23 cellular contexts compared by ENCODE assay signal in the genomic region with DNA sequence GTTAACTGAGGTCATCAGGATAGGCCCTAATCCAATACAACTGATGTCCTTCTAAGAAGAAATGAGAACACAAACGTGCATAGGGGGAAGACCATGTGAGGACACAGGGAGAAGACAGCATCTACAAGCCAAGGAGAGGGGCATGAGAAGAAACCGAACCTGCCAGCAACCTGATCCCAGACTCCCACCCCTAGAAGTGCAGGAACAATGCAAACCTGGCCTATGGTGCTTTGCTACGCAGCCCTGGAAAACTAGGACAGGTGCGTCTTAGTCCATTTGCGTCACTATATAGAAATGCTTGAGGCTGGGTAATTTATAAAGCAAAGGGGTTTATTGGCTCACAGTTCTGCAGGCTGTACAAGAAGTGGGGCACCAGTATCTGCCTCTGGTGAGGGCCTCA.
DNase-seq lines count a peak whose midpoint lies in the region; TF ChIP-seq lines count a peak whose summit lies in the region.
"Had no signal": no experiment of that assay in that cellular context is flagged by ENCODE, and none has a peak within 500 bp of the region (broad histone marks: within the 10 kb centered on the region; RNA-seq: fewer than 3 reads in every experiment).

No MANE protein-coding gene starts in this region.

- H3K27me3 ChIP-seq in spleen (replicated peaks in 1 of 7), result peaks cover 0 to 11% (median 0%) of the 10 kb centered on the region in 7 donors
- H3K27me3 ChIP-seq in effector memory CD4-positive, alpha-beta T cell (replicated peaks; ENCODE audit: control insufficient read depth, insufficient read depth, low read length, poor library complexity, severe bottlenecking), result no peaks in the 10 kb centered on the region
- no peaks in the 10 kb centered on the region for H3K27me3 ChIP-seq in thyroid gland

- no peaks in the 10 kb centered on the region for H3K4me1 Mint-ChIP-seq in progenitor cell of endocrine pancreas (ENCODE audit: low read depth)
- H3K4me1 Mint-ChIP-seq: B cell had no signal

- peak overlapping the region; percentile 28 for H3K27ac Mint-ChIP-seq in progenitor cell of endocrine pancreas
- H3K27ac Mint-ChIP-seq: B cell; CD4-positive, alpha-beta T cell; CD8-positive, alpha-beta T cell had no signal

- TF ChIP-seq POLR2A in spleen (IDR thresholded peaks at IDR 0.05), result no peak
- TF ChIP-seq POLR2A in thyroid gland (IDR thresholded peaks at IDR 0.05), result no peak

- H3K27ac ChIP-seq in coronary artery, result no peak overlapping the region
- H3K27ac ChIP-seq in spleen, result no peak overlapping the region
- H3K27ac ChIP-seq in effector memory CD4-positive, alpha-beta T cell (ENCODE audit: insufficient read depth, low read length, poor library complexity, severe bottlenecking), result no peak overlapping the region
- H3K27ac ChIP-seq in thyroid gland, result no peak overlapping the region
- H3K27ac ChIP-seq: 22Rv1; A549; BLaER1 treated with 17β-estradiol and CSF1 and Interleukin-3, amounts not matched to agents 10 nM and 100 nM; C4-2B had no signal

- H3K9me3 Mint-ChIP-seq in progenitor cell of endocrine pancreas (ENCODE audit: low read depth), result no peaks in the 10 kb centered on the region
- H3K9me3 Mint-ChIP-seq: CD4-positive, alpha-beta T cell; CD8-positive, alpha-beta T cell had no signal

- no peaks in the 10 kb centered on the region for H3K36me3 Mint-ChIP-seq in progenitor cell of endocrine pancreas (ENCODE audit: insufficient read depth)
- H3K36me3 Mint-ChIP-seq: CD8-positive, alpha-beta T cell had no signal

- H3K36me3 ChIP-seq in spleen (no peaks in the 10 kb centered on the region), thyroid gland (no peaks in the 10 kb centered on the region)
- no peaks in the 10 kb centered on the region for H3K36me3 ChIP-seq in effector memory CD4-positive, alpha-beta T cell (ENCODE audit: control insufficient read depth, insufficient read depth, low read length)
- H3K36me3 ChIP-seq: BLaER1 treated with 17β-estradiol and CSF1 and Interleukin-3, amounts not matched to agents 10 nM and 100 nM had no signal

- peaks cover 8% of the 10 kb centered on the region for H3K27me3 Mint-ChIP-seq in progenitor cell of endocrine pancreas
- H3K27me3 Mint-ChIP-seq: CD4-positive, alpha-beta T cell had no signal

- H3K9me3 ChIP-seq in spleen (no peaks in the 10 kb centered on the region), thyroid gland (no peaks in the 10 kb centered on the region)
- H3K9me3 ChIP-seq in effector memory CD4-positive, alpha-beta T cell (ENCODE audit: control insufficient read depth, low read length), result no peaks in the 10 kb centered on the region
- H3K9me3 ChIP-seq: A549, Caco-2 had no signal

- TF ChIP-seq CTCF in coronary artery (IDR thresholded peaks at IDR 0.05) (no peak), progenitor cell of endocrine pancreas (IDR thresholded peaks at IDR 0.05; ENCODE audit: unreplicated experiment) (no peak), spleen (IDR thresholded peaks at IDR 0.05 in 8 of 11, conservative IDR thresholded peaks at IDR 0.05 in 3 of 11) (no peak), thyroid gland (IDR thresholded peaks at IDR 0.05) (no peak)

- H3K4me1 ChIP-seq in spleen (no peaks in the 10 kb centered on the region), thyroid gland (no peaks in the 10 kb centered on the region)
- H3K4me1 ChIP-seq in effector memory CD4-positive, alpha-beta T cell (ENCODE audit: control insufficient read depth, insufficient read depth, low read length, poor library complexity, severe bottlenecking), result no peaks in the 10 kb centered on the region
- H3K4me1 ChIP-seq: A549, Caco-2 had no signal

- H3K4me3 ChIP-seq in coronary artery, result no peak overlapping the region
- no peak overlapping the region for H3K4me3 ChIP-seq in spleen
- H3K4me3 ChIP-seq in effector memory CD4-positive, alpha-beta T cell (ENCODE audit: insufficient read depth, low read depth, low read length, poor library complexity, severe bottlenecking), result no peak overlapping the region
- no peak overlapping the region for H3K4me3 ChIP-seq in thyroid gland (replicated peaks in 1 of 3)
- H3K4me3 ChIP-seq: A549; BLaER1 treated with 17β-estradiol and CSF1 and Interleukin-3, amounts not matched to agents 10 nM and 100 nM had no signal

- H3K4me3 Mint-ChIP-seq in progenitor cell of endocrine pancreas (ENCODE audit: low read depth), result no peak overlapping the region
- H3K4me3 Mint-ChIP-seq: B cell; CD4-positive, alpha-beta T cell; CD8-positive, alpha-beta T cell had no signal

- peak; percentile 61 for DNase-seq in coronary artery (ENCODE audit: low spot score)
- peak; percentile 8 for DNase-seq in islet precursor cell
- no peak for DNase-seq in progenitor cell of endocrine pancreas (ENCODE audit: low spot score, unreplicated experiment)
- DNase-seq in spleen, result peak; percentile 18
- DNase-seq in effector memory CD4-positive, alpha-beta T cell, result no peak
- DNase-seq in DMS 273 treated with DMSO at 0.1 percent for 48 hours (lab: John Stamatoyannopoulos, UW), result no peak
- no peak for DNase-seq in thyroid gland
- DNase-seq: AML-193; Caco-2; Calu3; CD4-positive, alpha-beta T cell; CD8-positive, alpha-beta T cell; DMS153; DMS53; DMS79; DND-41; EL; GF-D8 had no signal

- 84 to 93% (median 86%) methylated on average over 5 of the region's 5 CpGs for WGBS in spleen, 5 donors
- WGBS in thyroid gland, 2 donors, result 88 to 92% methylated on average over 5 of the region's 5 CpGs

- intact Hi-C loops in spleen (cut with DNase I; ENCODE audit: low total_unique reads), result no loop called here
- intact Hi-C loops in thyroid gland (cut with DNase I), result no loop called here

Comparison
In these comparisons a context has a peak if more than half of its experiments do, and no peak if none do; other contexts are left out.
1. DNase-seq: peak in coronary artery (single experiment), islet precursor cell (single experiment) and spleen (single experiment); none in progenitor cell of endocrine pancreas (single experiment), effector memory CD4-positive, alpha-beta T cell (0 of 3), DMS 273 treated with DMSO at 0.1 percent for 48 hours (single experiment) and thyroid gland (0 of 2).